1 cellular context compared by ENCODE assay signal in genomic region chr1:168688679-168689657, GRCh38.
TF ChIP-seq lines count a peak whose summit lies in the region.

No MANE protein-coding gene starts in this region.

TF ChIP-seq in HepG2, 621 proteins besides CTCF, POLR2A, EP300 and RAD21 (continued from another document and continues in another):
- TF ChIP-seq, protein P1, sequence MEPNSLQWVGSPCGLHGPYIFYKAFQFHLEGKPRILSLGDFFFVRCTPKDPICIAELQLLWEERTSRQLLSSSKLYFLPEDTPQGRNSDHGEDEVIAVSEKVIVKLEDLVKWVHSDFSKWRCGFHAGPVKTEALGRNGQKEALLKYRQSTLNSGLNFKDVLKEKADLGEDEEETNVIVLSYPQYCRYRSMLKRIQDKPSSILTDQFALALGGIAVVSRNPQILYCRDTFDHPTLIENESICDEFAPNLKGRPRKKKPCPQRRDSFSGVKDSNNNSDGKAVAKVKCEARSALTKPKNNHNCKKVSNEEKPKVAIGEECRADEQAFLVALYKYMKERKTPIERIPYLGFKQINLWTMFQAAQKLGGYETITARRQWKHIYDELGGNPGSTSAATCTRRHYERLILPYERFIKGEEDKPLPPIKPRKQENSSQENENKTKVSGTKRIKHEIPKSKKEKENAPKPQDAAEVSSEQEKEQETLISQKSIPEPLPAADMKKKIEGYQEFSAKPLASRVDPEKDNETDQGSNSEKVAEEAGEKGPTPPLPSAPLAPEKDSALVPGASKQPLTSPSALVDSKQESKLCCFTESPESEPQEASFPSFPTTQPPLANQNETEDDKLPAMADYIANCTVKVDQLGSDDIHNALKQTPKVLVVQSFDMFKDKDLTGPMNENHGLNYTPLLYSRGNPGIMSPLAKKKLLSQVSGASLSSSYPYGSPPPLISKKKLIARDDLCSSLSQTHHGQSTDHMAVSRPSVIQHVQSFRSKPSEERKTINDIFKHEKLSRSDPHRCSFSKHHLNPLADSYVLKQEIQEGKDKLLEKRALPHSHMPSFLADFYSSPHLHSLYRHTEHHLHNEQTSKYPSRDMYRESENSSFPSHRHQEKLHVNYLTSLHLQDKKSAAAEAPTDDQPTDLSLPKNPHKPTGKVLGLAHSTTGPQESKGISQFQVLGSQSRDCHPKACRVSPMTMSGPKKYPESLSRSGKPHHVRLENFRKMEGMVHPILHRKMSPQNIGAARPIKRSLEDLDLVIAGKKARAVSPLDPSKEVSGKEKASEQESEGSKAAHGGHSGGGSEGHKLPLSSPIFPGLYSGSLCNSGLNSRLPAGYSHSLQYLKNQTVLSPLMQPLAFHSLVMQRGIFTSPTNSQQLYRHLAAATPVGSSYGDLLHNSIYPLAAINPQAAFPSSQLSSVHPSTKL (CRISPR knock-in tag; IDR thresholded peaks at IDR 0.05) = peak; percentile 92
- TF ChIP-seq ISL2 (CRISPR knock-in tag; IDR thresholded peaks at IDR 0.05) = peak; percentile 89
- TF ChIP-seq HNF1B (CRISPR knock-in tag; IDR thresholded peaks at IDR 0.05) = no peak; the same call in 1 of the 2 replicates
- peak; percentile 55 for TF ChIP-seq HOXA3 (CRISPR knock-in tag; IDR thresholded peaks at IDR 0.05)
- peak; percentile 89 for TF ChIP-seq MED1 (CRISPR knock-in tag; IDR thresholded peaks at IDR 0.05)
- no peak for TF ChIP-seq MATR3 (CRISPR knock-in tag; IDR thresholded peaks at IDR 0.05)
- peak; percentile 63; the same call in 1 of the 2 replicates for TF ChIP-seq ZNF292 (CRISPR knock-in tag; IDR thresholded peaks at IDR 0.05; ENCODE audit: borderline replicate concordance, low read depth)
- TF ChIP-seq ZNF264 (CRISPR knock-in tag; IDR thresholded peaks at IDR 0.05) = peak; percentile 60; the same call in 1 of the 2 replicates
- TF ChIP-seq ZFP62 (CRISPR knock-in tag; IDR thresholded peaks at IDR 0.05) = no peak
- TF ChIP-seq ZNF878 (CRISPR knock-in tag; IDR thresholded peaks at IDR 0.05) = no peak
- peak; percentile 88 for TF ChIP-seq ESRRA (CRISPR knock-in tag; IDR thresholded peaks at IDR 0.05; ENCODE audit: low read depth)
- TF ChIP-seq, protein P2, sequence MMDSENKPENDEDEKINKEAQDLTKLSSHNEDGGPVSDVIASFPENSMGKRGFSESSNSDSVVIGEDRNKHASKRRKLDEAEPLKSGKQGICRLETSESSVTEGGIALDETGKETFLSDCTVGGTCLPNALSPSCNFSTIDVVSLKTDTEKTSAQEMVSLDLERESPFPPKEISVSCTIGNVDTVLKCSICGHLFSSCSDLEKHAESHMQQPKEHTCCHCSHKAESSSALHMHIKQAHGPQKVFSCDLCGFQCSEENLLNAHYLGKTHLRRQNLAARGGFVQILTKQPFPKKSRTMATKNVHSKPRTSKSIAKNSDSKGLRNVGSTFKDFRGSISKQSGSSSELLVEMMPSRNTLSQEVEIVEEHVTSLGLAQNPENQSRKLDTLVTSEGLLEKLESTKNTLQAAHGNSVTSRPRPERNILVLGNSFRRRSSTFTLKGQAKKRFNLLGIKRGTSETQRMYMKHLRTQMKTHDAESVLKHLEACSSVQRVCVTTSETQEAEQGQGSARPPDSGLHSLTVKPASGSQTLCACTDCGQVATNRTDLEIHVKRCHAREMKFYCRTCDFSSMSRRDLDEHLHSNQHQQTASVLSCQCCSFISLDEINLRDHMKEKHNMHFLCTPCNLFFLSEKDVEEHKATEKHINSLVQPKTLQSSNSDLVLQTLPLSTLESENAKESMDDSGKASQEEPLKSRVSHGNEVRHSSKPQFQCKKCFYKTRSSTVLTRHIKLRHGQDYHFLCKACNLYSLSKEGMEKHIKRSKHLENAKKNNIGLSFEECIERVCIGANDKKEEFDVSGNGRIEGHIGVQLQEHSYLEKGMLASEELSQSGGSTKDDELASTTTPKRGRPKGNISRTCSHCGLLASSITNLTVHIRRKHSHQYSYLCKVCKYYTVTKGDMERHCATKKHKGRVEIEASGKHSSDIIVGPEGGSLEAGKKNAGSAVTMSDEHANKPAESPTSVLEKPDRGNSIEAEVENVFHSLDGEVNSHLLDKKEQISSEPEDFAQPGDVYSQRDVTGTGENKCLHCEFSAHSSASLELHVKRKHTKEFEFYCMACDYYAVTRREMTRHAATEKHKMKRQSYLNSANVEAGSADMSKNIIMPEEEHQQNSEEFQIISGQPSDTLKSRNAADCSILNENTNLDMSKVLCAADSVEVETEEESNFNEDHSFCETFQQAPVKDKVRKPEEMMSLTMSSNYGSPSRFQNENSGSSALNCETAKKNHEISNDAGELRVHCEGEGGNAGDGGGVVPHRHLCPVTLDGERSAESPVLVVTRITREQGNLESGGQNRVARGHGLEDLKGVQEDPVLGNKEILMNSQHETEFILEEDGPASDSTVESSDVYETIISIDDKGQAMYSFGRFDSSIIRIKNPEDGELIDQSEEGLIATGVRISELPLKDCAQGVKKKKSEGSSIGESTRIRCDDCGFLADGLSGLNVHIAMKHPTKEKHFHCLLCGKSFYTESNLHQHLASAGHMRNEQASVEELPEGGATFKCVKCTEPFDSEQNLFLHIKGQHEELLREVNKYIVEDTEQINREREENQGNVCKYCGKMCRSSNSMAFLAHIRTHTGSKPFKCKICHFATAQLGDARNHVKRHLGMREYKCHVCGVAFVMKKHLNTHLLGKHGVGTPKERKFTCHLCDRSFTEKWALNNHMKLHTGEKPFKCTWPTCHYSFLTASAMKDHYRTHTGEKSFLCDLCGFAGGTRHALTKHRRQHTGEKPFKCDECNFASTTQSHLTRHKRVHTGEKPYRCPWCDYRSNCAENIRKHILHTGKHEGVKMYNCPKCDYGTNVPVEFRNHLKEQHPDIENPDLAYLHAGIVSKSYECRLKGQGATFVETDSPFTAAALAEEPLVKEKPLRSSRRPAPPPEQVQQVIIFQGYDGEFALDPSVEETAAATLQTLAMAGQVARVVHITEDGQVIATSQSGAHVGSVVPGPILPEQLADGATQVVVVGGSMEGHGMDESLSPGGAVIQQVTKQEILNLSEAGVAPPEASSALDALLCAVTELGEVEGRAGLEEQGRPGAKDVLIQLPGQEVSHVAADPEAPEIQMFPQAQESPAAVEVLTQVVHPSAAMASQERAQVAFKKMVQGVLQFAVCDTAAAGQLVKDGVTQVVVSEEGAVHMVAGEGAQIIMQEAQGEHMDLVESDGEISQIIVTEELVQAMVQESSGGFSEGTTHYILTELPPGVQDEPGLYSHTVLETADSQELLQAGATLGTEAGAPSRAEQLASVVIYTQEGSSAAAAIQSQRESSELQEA (CRISPR knock-in tag; IDR thresholded peaks at IDR 0.05; ENCODE audit: not compliant biosample characterization) = no peak
- no peak for TF ChIP-seq CEBPB (IDR thresholded peaks at IDR 0.05; ENCODE audit: borderline replicate concordance, low read depth, low read length)
- peak; percentile 99 for TF ChIP-seq FOXA3 (CRISPR knock-in tag; IDR thresholded peaks at IDR 0.05)
- no peak for TF ChIP-seq ZBTB1 (CRISPR knock-in tag; IDR thresholded peaks at IDR 0.05; ENCODE audit: borderline replicate concordance)
- peak; percentile 64; the same call in 1 of the 2 replicates for TF ChIP-seq ZBTB43 (CRISPR knock-in tag; conservative IDR thresholded peaks at IDR 0.05)
- 0 out of 2 replicates have a peak, but pooled peaks have one; percentile 19 for TF ChIP-seq SIX4 (CRISPR knock-in tag; IDR thresholded peaks at IDR 0.05)
- TF ChIP-seq TBP (CRISPR knock-in tag; IDR thresholded peaks at IDR 0.05) = no peak
- no peak for TF ChIP-seq ZNF776 (CRISPR knock-in tag; IDR thresholded peaks at IDR 0.05)
- TF ChIP-seq, protein P3, sequence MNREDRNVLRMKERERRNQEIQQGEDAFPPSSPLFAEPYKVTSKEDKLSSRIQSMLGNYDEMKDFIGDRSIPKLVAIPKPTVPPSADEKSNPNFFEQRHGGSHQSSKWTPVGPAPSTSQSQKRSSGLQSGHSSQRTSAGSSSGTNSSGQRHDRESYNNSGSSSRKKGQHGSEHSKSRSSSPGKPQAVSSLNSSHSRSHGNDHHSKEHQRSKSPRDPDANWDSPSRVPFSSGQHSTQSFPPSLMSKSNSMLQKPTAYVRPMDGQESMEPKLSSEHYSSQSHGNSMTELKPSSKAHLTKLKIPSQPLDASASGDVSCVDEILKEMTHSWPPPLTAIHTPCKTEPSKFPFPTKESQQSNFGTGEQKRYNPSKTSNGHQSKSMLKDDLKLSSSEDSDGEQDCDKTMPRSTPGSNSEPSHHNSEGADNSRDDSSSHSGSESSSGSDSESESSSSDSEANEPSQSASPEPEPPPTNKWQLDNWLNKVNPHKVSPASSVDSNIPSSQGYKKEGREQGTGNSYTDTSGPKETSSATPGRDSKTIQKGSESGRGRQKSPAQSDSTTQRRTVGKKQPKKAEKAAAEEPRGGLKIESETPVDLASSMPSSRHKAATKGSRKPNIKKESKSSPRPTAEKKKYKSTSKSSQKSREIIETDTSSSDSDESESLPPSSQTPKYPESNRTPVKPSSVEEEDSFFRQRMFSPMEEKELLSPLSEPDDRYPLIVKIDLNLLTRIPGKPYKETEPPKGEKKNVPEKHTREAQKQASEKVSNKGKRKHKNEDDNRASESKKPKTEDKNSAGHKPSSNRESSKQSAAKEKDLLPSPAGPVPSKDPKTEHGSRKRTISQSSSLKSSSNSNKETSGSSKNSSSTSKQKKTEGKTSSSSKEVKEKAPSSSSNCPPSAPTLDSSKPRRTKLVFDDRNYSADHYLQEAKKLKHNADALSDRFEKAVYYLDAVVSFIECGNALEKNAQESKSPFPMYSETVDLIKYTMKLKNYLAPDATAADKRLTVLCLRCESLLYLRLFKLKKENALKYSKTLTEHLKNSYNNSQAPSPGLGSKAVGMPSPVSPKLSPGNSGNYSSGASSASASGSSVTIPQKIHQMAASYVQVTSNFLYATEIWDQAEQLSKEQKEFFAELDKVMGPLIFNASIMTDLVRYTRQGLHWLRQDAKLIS (CRISPR knock-in tag; IDR thresholded peaks at IDR 0.05) = no peak
- TF ChIP-seq GTF2F1 (IDR thresholded peaks at IDR 0.05; ENCODE audit: low read length) = no peak
- TF ChIP-seq PPARG (CRISPR knock-in tag; conservative IDR thresholded peaks at IDR 0.05) = peak; percentile 90
- no peak for TF ChIP-seq RNF2 (conservative IDR thresholded peaks at IDR 0.05; ENCODE audit: low read depth)
- TF ChIP-seq ZMYM3 (CRISPR knock-in tag; IDR thresholded peaks at IDR 0.05) = peak; percentile 89
- TF ChIP-seq MIXL1 (CRISPR knock-in tag; IDR thresholded peaks at IDR 0.05) = peak; percentile 87
- peak; percentile 64 for TF ChIP-seq NR2C2 (CRISPR knock-in tag; IDR thresholded peaks at IDR 0.05; ENCODE audit: borderline replicate concordance)
- peak; percentile 47; the same call in 1 of the 2 replicates for TF ChIP-seq ETV5 (CRISPR knock-in tag; IDR thresholded peaks at IDR 0.05; ENCODE audit: borderline replicate concordance)
- peak; percentile 95 for TF ChIP-seq ZNF644 (CRISPR knock-in tag; IDR thresholded peaks at IDR 0.05; ENCODE audit: low read depth)
- peak; percentile 55; the same call in 1 of the 2 replicates for TF ChIP-seq DPF2 (CRISPR knock-in tag; IDR thresholded peaks at IDR 0.05; ENCODE audit: borderline replicate concordance, low read depth)
- TF ChIP-seq ETV6 (CRISPR knock-in tag; conservative IDR thresholded peaks at IDR 0.05) = no peak
- TF ChIP-seq ASH2L (IDR thresholded peaks at IDR 0.05; ENCODE audit: insufficient read length, low read depth, low read length) = peak; percentile 63
- TF ChIP-seq MZF1 (CRISPR knock-in tag; IDR thresholded peaks at IDR 0.05; ENCODE audit: borderline replicate concordance) = no peak
- TF ChIP-seq CHD4 (IDR thresholded peaks at IDR 0.05; ENCODE audit: borderline replicate concordance, low read length) = peak; percentile 63; the same call in 1 of the 2 replicates
- TF ChIP-seq IRX3 (CRISPR knock-in tag; IDR thresholded peaks at IDR 0.05; ENCODE audit: borderline replicate concordance, low read depth) = no peak
- TF ChIP-seq, protein P4, sequence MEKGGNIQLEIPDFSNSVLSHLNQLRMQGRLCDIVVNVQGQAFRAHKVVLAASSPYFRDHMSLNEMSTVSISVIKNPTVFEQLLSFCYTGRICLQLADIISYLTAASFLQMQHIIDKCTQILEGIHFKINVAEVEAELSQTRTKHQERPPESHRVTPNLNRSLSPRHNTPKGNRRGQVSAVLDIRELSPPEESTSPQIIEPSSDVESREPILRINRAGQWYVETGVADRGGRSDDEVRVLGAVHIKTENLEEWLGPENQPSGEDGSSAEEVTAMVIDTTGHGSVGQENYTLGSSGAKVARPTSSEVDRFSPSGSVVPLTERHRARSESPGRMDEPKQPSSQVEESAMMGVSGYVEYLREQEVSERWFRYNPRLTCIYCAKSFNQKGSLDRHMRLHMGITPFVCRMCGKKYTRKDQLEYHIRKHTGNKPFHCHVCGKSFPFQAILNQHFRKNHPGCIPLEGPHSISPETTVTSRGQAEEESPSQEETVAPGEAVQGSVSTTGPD (CRISPR knock-in tag; IDR thresholded peaks at IDR 0.05) = no peak; the same call in 1 of the 2 replicates
- TF ChIP-seq SIX1 (CRISPR knock-in tag; IDR thresholded peaks at IDR 0.05; ENCODE audit: borderline replicate concordance) = peak; percentile 25; the same call in 1 of the 2 replicates
- TF ChIP-seq HDAC1 (CRISPR knock-in tag; IDR thresholded peaks at IDR 0.05) = peak; percentile 67; the same call in 1 of the 2 replicates
